1 cellular context compared by ENCODE assay signal in genomic region chr10:987906-988666, GRCh38.
TF ChIP-seq lines count a peak whose summit lies in the region.

GTPBP4 (plus strand) TSS chr10:988434; CDS start chr10:988480, 46 bp downstream.

TF ChIP-seq in K562, 482 proteins besides CTCF, POLR2A, EP300 and RAD21 (continued from another document and continues in another):
- TF ChIP-seq BCLAF1 (IDR thresholded peaks at IDR 0.05; ENCODE audit: borderline replicate concordance in 1 of 2, control insufficient read depth in 1 of 2, low read depth in 2 of 2, low read length in 1 of 2) (peak in 1 of 2 experiments; percentile 29; a peak in 1 of 4 replicates), TCF15 (CRISPR knock-in tag; IDR thresholded peaks at IDR 0.05) (no peak), CREB1 (IDR thresholded peaks at IDR 0.05) (peak; percentile 93), CREB1 (CRISPR knock-in tag; IDR thresholded peaks at IDR 0.05) (peak; percentile 93), ZNF239 (CRISPR knock-in tag; IDR thresholded peaks at IDR 0.05) (no peak), GTF3C2 (IDR thresholded peaks at IDR 0.05; ENCODE audit: borderline replicate concordance, extremely low read depth, insufficient read length) (no peak), GATAD2A (IDR thresholded peaks at IDR 0.05) (no peak), BRD4 (IDR thresholded peaks at IDR 0.05) (peak; percentile 94), CTBP1 (IDR thresholded peaks at IDR 0.05; ENCODE audit: borderline replicate concordance) (peak; percentile 58; the same call in 1 of the 2 replicates), TCF3 (CRISPR knock-in tag; IDR thresholded peaks at IDR 0.05) (no peak), EP400 (IDR thresholded peaks at IDR 0.05) (peak; percentile 100), ZFP1 (CRISPR knock-in tag; IDR thresholded peaks at IDR 0.05) (no peak), HCFC1 (IDR thresholded peaks at IDR 0.05; ENCODE audit: low read depth, low read length) (peak; percentile 78), ZNF561 (CRISPR knock-in tag; conservative IDR thresholded peaks at IDR 0.05) (no peak), CBFA2T3 (IDR thresholded peaks at IDR 0.05) (0 out of 2 replicates have a peak, but pooled peaks have one; percentile 14), ZNF436 (CRISPR knock-in tag; IDR thresholded peaks at IDR 0.05) (no peak), HLTF (IDR thresholded peaks at IDR 0.05) (no peak), YY1 (IDR thresholded peaks at IDR 0.05; ENCODE audit: borderline replicate concordance in 1 of 3, control insufficient read depth in 1 of 3, extremely low read depth in 1 of 3, insufficient read depth in 3 of 3, insufficient read length in 1 of 3, insufficient replicate concordance in 2 of 3, low read depth in 1 of 3, low read length in 2 of 3) (peak in 2 of 3 experiments; percentile 44 to 66), MNT (conservative IDR thresholded peaks at IDR 0.05) (peak; percentile 95 to 98), POLR2H (tag; IDR thresholded peaks at IDR 0.05; ENCODE audit: low read depth) (peak; percentile 69), SMAD2 (IDR thresholded peaks at IDR 0.05; ENCODE audit: low read depth, low read length) (no peak), FOXK1 (CRISPR knock-in tag; IDR thresholded peaks at IDR 0.05; ENCODE audit: borderline replicate concordance) (no peak), PML (IDR thresholded peaks at IDR 0.05; ENCODE audit: low read length) (peak; percentile 60), OTX1 (CRISPR knock-in tag; IDR thresholded peaks at IDR 0.05) (no peak), SIN3B (IDR thresholded peaks at IDR 0.05; ENCODE audit: low read depth) (peak; percentile 87), ZBTB7A (IDR thresholded peaks at IDR 0.05; ENCODE audit: borderline replicate concordance, control insufficient read depth, low read depth, low read length) (peak; percentile 34; the same call in 1 of the 2 replicates), POLR2G (IDR thresholded peaks at IDR 0.05; ENCODE audit: low read depth, low read length) (peak; percentile 98), CHD2 (IDR thresholded peaks at IDR 0.05; ENCODE audit: low read depth, low read length) (peak; percentile 60), FUS (optimal IDR thresholded peaks at IDR 0.05; ENCODE audit: low read depth, low read length) (no peak), CBFA2T2 (conservative IDR thresholded peaks at IDR 0.05) (no peak), NFIX (CRISPR knock-in tag; IDR thresholded peaks at IDR 0.05; ENCODE audit: low read depth) (no peak), SUPT5H (IDR thresholded peaks at IDR 0.05) (peak; percentile 89), TOE1 (IDR thresholded peaks at IDR 0.05; ENCODE audit: borderline replicate concordance) (peak; percentile 29; the same call in 1 of the 2 replicates), TOE1 (CRISPR knock-in tag; IDR thresholded peaks at IDR 0.05; ENCODE audit: borderline replicate concordance, low read depth) (no peak)
- TF ChIP-seq, protein P1, sequence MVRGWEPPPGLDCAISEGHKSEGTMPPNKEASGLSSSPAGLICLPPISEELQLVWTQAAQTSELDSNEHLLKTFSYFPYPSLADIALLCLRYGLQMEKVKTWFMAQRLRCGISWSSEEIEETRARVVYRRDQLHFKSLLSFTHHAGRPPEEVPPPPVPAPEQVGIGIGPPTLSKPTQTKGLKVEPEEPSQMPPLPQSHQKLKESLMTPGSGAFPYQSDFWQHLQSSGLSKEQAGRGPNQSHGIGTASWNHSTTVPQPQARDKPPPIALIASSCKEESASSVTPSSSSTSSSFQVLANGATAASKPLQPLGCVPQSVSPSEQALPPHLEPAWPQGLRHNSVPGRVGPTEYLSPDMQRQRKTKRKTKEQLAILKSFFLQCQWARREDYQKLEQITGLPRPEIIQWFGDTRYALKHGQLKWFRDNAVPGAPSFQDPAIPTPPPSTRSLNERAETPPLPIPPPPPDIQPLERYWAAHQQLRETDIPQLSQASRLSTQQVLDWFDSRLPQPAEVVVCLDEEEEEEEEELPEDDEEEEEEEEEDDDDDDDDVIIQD (CRISPR knock-in tag; IDR thresholded peaks at IDR 0.05) = no peak
- TF ChIP-seq, protein P2, sequence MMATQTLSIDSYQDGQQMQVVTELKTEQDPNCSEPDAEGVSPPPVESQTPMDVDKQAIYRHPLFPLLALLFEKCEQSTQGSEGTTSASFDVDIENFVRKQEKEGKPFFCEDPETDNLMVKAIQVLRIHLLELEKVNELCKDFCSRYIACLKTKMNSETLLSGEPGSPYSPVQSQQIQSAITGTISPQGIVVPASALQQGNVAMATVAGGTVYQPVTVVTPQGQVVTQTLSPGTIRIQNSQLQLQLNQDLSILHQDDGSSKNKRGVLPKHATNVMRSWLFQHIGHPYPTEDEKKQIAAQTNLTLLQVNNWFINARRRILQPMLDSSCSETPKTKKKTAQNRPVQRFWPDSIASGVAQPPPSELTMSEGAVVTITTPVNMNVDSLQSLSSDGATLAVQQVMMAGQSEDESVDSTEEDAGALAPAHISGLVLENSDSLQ (IDR thresholded peaks at IDR 0.05) = peak; percentile 42
- TF ChIP-seq, protein P3, sequence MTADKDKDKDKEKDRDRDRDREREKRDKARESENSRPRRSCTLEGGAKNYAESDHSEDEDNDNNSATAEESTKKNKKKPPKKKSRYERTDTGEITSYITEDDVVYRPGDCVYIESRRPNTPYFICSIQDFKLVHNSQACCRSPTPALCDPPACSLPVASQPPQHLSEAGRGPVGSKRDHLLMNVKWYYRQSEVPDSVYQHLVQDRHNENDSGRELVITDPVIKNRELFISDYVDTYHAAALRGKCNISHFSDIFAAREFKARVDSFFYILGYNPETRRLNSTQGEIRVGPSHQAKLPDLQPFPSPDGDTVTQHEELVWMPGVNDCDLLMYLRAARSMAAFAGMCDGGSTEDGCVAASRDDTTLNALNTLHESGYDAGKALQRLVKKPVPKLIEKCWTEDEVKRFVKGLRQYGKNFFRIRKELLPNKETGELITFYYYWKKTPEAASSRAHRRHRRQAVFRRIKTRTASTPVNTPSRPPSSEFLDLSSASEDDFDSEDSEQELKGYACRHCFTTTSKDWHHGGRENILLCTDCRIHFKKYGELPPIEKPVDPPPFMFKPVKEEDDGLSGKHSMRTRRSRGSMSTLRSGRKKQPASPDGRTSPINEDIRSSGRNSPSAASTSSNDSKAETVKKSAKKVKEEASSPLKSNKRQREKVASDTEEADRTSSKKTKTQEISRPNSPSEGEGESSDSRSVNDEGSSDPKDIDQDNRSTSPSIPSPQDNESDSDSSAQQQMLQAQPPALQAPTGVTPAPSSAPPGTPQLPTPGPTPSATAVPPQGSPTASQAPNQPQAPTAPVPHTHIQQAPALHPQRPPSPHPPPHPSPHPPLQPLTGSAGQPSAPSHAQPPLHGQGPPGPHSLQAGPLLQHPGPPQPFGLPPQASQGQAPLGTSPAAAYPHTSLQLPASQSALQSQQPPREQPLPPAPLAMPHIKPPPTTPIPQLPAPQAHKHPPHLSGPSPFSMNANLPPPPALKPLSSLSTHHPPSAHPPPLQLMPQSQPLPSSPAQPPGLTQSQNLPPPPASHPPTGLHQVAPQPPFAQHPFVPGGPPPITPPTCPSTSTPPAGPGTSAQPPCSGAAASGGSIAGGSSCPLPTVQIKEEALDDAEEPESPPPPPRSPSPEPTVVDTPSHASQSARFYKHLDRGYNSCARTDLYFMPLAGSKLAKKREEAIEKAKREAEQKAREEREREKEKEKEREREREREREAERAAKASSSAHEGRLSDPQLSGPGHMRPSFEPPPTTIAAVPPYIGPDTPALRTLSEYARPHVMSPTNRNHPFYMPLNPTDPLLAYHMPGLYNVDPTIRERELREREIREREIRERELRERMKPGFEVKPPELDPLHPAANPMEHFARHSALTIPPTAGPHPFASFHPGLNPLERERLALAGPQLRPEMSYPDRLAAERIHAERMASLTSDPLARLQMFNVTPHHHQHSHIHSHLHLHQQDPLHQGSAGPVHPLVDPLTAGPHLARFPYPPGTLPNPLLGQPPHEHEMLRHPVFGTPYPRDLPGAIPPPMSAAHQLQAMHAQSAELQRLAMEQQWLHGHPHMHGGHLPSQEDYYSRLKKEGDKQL (CRISPR knock-in tag; IDR thresholded peaks at IDR 0.05; ENCODE audit: borderline replicate concordance) = no peak
- TF ChIP-seq, protein P4, sequence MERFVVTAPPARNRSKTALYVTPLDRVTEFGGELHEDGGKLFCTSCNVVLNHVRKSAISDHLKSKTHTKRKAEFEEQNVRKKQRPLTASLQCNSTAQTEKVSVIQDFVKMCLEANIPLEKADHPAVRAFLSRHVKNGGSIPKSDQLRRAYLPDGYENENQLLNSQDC (CRISPR knock-in tag; IDR thresholded peaks at IDR 0.05) = no peak
- TF ChIP-seq, protein P5, sequence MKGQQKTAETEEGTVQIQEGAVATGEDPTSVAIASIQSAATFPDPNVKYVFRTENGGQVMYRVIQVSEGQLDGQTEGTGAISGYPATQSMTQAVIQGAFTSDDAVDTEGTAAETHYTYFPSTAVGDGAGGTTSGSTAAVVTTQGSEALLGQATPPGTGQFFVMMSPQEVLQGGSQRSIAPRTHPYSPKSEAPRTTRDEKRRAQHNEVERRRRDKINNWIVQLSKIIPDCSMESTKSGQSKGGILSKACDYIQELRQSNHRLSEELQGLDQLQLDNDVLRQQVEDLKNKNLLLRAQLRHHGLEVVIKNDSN (CRISPR knock-in tag; IDR thresholded peaks at IDR 0.05) = no peak
- TF ChIP-seq, protein P6, sequence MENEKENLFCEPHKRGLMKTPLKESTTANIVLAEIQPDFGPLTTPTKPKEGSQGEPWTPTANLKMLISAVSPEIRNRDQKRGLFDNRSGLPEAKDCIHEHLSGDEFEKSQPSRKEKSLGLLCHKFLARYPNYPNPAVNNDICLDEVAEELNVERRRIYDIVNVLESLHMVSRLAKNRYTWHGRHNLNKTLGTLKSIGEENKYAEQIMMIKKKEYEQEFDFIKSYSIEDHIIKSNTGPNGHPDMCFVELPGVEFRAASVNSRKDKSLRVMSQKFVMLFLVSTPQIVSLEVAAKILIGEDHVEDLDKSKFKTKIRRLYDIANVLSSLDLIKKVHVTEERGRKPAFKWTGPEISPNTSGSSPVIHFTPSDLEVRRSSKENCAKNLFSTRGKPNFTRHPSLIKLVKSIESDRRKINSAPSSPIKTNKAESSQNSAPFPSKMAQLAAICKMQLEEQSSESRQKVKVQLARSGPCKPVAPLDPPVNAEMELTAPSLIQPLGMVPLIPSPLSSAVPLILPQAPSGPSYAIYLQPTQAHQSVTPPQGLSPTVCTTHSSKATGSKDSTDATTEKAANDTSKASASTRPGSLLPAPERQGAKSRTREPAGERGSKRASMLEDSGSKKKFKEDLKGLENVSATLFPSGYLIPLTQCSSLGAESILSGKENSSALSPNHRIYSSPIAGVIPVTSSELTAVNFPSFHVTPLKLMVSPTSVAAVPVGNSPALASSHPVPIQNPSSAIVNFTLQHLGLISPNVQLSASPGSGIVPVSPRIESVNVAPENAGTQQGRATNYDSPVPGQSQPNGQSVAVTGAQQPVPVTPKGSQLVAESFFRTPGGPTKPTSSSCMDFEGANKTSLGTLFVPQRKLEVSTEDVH (IDR thresholded peaks at IDR 0.05; ENCODE audit: low read depth, partially characterized antibody) = peak; percentile 95
